Comparison of ENCODE assay signal across 8 cellular contexts in genomic region chr15:92655178-92655995, GRCh38. TPM values are rescaled to one million over a fixed set of nuclear protein-coding genes. Genes with fewer than 3 reads are reported as not detected.
DNase-seq lines count a peak whose midpoint lies in the region; ATAC-seq and TF ChIP-seq lines count a peak whose summit lies in the region.

Gene FAM174B, minus strand, starts transcription at chr15:92655775.

- H3K9me3 ChIP-seq in colonic mucosa (no peaks in the 10 kb centered on the region), lung (ENCODE audit: control insufficient read depth in 2 of 2, insufficient read depth in 1 of 2, low read length in 1 of 2) (peaks cover 0 to 2% of the 10 kb centered on the region in 2 donors)

- 1 to 2% methylated on average over 61 to 100 of the region's 100 CpGs for WGBS in lung, 2 donors

- H3K4me1 ChIP-seq in colonic mucosa (no peaks in the 10 kb centered on the region), lung (ENCODE audit: control insufficient read depth in 2 of 2, insufficient read depth in 2 of 2, low read length in 2 of 2) (peaks cover 0 to 12% of the 10 kb centered on the region in 2 donors)

- peak; percentile 45 for ATAC-seq in HG02981 (IDR thresholded peaks at IDR 0.05; ENCODE audit: unreplicated experiment)
- ATAC-seq in lung (ENCODE audit: insufficient read depth, low FRiP score): peak; percentile 60

- DNase-seq in NCI-H2196 (lab: John Stamatoyannopoulos, UW; ENCODE audit: unreplicated experiment) (peak; percentile 27), NCI-H2196 treated with DMSO at 0.1 percent for 48 hours (lab: John Stamatoyannopoulos, UW; ENCODE audit: unreplicated experiment) (no peak), SKM-1 treated with dmso at 0.1 percent for 144 hours (lab: John Stamatoyannopoulos, UW; ENCODE audit: unreplicated experiment) (peak; percentile 31), colonic mucosa (peak; percentile 54), lung (ENCODE audit: low spot score) (no peak), OCI-M1 (lab: John Stamatoyannopoulos, UW) (no peak)
- DNase-seq in stimulated activated CD8-positive, alpha-beta memory T cell treated with anti-CD3 and anti-CD28 coated beads, Interleukin-4, amount 100 ng/mL, for 48 hours: peak; percentile 59

- peak within 1 kb of the TSS; percentile 43 for H3K27ac ChIP-seq in colonic mucosa
- peak within 1 kb of the TSS in 1 of 2 donors; percentile 81 for H3K27ac ChIP-seq in lung (ENCODE audit: low read depth in 1 of 2, low read length in 1 of 2)

- H3K27me3 ChIP-seq in colonic mucosa: no peaks in the 10 kb centered on the region
- H3K27me3 ChIP-seq in lung (ENCODE audit: control insufficient read depth, insufficient read depth): no peaks in the 10 kb centered on the region

- intact Hi-C loops in colonic mucosa (cut with DNase I): no loop called here

- H3K36me3 ChIP-seq in colonic mucosa (no peaks in the 10 kb centered on the region), lung (ENCODE audit: control insufficient read depth in 2 of 2, insufficient read depth in 2 of 2, low read length in 2 of 2) (no peaks in the 10 kb centered on the region)

- TF ChIP-seq CTCF in colonic mucosa (IDR thresholded peaks at IDR 0.05) (no peak), lung (IDR thresholded peaks at IDR 0.05; ENCODE audit: control extremely low read depth, extremely low read depth) (no peak)

- H3K4me3 ChIP-seq in colonic mucosa: peak within 1 kb of the TSS; percentile 57
- peak within 1 kb of the TSS; percentile 67 for H3K4me3 ChIP-seq in lung

- peak within 1 kb of the TSS in 1 of 2 donors; percentile 61 for H3K9ac ChIP-seq in colonic mucosa (ENCODE audit: low read depth in 2 of 2, low read length in 2 of 2)

RNA-seq across cellular contexts. Expression of gene FAM174B, which starts in this region (rescaled TPM):
- total RNA-seq in colonic mucosa (10 to 100 TPM; 25.2 to 25.7 TPM), lung (10 to 100 TPM; 45.0 to 59.6 TPM)
- polyA plus RNA-seq in lung: 10 to 100 TPM; 19.0 to 39.6 TPM

Comparison
In these comparisons a context has a peak if more than half of its experiments do, and no peak if none do; other contexts are left out.
1. DNase-seq: peak in NCI-H2196 (single experiment), SKM-1 treated with dmso at 0.1 percent for 144 hours (single experiment), colonic mucosa (single experiment) and stimulated activated CD8-positive, alpha-beta memory T cell treated with anti-CD3 and anti-CD28 coated beads, Interleukin-4, amount 100 ng/mL, for 48 hours (single experiment); none in NCI-H2196 treated with DMSO at 0.1 percent for 48 hours (single experiment), lung (single experiment) and OCI-M1 (single experiment).